Comparison of ENCODE assay signal across 23 cellular contexts in genomic region chr5:148856424-148856823, GRCh38. TPM values are rescaled to one million over a fixed set of nuclear protein-coding genes. Genes with fewer than 3 reads are reported as not detected.
DNase-seq lines count a peak whose midpoint lies in the region; ATAC-seq and TF ChIP-seq lines count a peak whose summit lies in the region.
"Had no signal": no experiment of that assay in that cellular context is flagged by ENCODE, and none has a peak within 500 bp of the region (broad histone marks: within the 10 kb centered on the region; RNA-seq: fewer than 3 reads in every experiment).

No MANE protein-coding gene starts in this region.

- peaks cover 0 to 2% (median 0%) of the 10 kb centered on the region in 8 donors for H3K9me3 Mint-ChIP-seq in CD4-positive, alpha-beta memory T cell
- no peaks in the 10 kb centered on the region for H3K9me3 Mint-ChIP-seq in IgD-negative memory B cell
- H3K9me3 Mint-ChIP-seq in activated T-helper 1 cell treated with anti-CD3 and anti-CD28 coated beads, Interleukin-12 subunit alpha, Interleukin-12 subunit beta, Interleukin-2, Interleukin-4 antibody, amounts not matched to agents 30 ng/mL and 10 ng/mL and 1 ng/mL, durations not matched to agents 14 hours and 24 hours and 36 hours = no peaks in the 10 kb centered on the region
- H3K9me3 Mint-ChIP-seq: activated naive CD4-positive, alpha-beta T cell treated with anti-CD3 and anti-CD28 coated beads, Interleukin-2, amount 50 U/mL, for 72 hours; dendritic cell treated with granulocyte-macrophage colony-stimulating factor and Interleukin-4, amounts not matched to agents 40 ng/mL and 50 ng/mL, for 4 days; type B pancreatic cell had no signal

- H3K79me2 ChIP-seq in parathyroid adenoma = no peaks in the 10 kb centered on the region
- H3K79me2 ChIP-seq: hepatocyte had no signal

- CTCF ChIA-PET in CD4-positive, alpha-beta memory T cell (lab: Charles Lee; ENCODE audit: partially characterized antibody) = interaction anchor here (1.4 kb wide), 1 partner anchor 11 kb away, joined by 3 read pairs; no protein-coding TSS in a partner anchor

- no peaks in the 10 kb centered on the region for H3K36me3 ChIP-seq in CD4-positive, alpha-beta memory T cell (ENCODE audit: insufficient read depth, low read length)
- H3K36me3 ChIP-seq in heart right ventricle = peaks cover 0 to 5% (median 0%) of the 10 kb centered on the region in 9 donors
- no peaks in the 10 kb centered on the region for H3K36me3 ChIP-seq in parathyroid adenoma (ENCODE audit: control insufficient read depth, insufficient read depth, low read length)
- H3K36me3 ChIP-seq: ascending aorta, cardiac muscle cell had no signal

- peaks cover 0 to 1% of the 10 kb centered on the region in 2 donors for H3K27me3 Mint-ChIP-seq in CD4-positive, alpha-beta memory T cell
- peaks cover 2% of the 10 kb centered on the region for H3K27me3 Mint-ChIP-seq in IgD-negative memory B cell
- H3K27me3 Mint-ChIP-seq in activated T-helper 1 cell treated with anti-CD3 and anti-CD28 coated beads, Interleukin-12 subunit alpha, Interleukin-12 subunit beta, Interleukin-2, Interleukin-4 antibody, amounts not matched to agents 30 ng/mL and 10 ng/mL and 1 ng/mL, durations not matched to agents 14 hours and 24 hours and 36 hours (ENCODE audit: insufficient read depth) = peaks cover 20% of the 10 kb centered on the region
- H3K27me3 Mint-ChIP-seq: dendritic cell treated with granulocyte-macrophage colony-stimulating factor and Interleukin-4, amounts not matched to agents 40 ng/mL and 50 ng/mL, for 4 days had no signal

- H3K4me2 ChIP-seq in parathyroid adenoma (ENCODE audit: low read length) = no peak overlapping the region
- H3K4me2 ChIP-seq: hepatocyte had no signal

- intact Hi-C loops in CD4-positive, alpha-beta memory T cell (cut with micrococcal nuclease) = no loop called here
- intact Hi-C loops in heart right ventricle (cut with DNase I) = no loop called here
- intact Hi-C loops in activated T-helper 1 cell treated with anti-CD3 and anti-CD28 coated beads, Interleukin-12 subunit alpha, Interleukin-12 subunit beta, Interleukin-2, Interleukin-4 antibody, amounts not matched to agents 30 ng/mL and 10 ng/mL and 1 ng/mL, durations not matched to agents 14 hours and 24 hours and 36 hours (cut with micrococcal nuclease) = no loop called here

- H3K4me3 ChIP-seq in CD4-positive, alpha-beta memory T cell (ENCODE audit: low read length in 2 of 2) = no peak overlapping the region
- H3K4me3 ChIP-seq in heart right ventricle (no peak overlapping the region), parathyroid adenoma (ENCODE audit: low read depth, low read length) (no peak overlapping the region)
- H3K4me3 ChIP-seq: ascending aorta, cardiac muscle cell, esophagus squamous epithelium, hepatocyte, SK-N-MC had no signal

- H3K27ac ChIP-seq in CD4-positive, alpha-beta memory T cell (ENCODE audit: low read depth, low read length) = no peak overlapping the region
- H3K27ac ChIP-seq in heart right ventricle (peak overlapping the region in 3 of 10 donors; percentile 7 to 77 (median 67)), parathyroid adenoma (no peak overlapping the region)
- H3K27ac ChIP-seq: ascending aorta, cardiac muscle cell, esophagus squamous epithelium, hepatocyte, RWPE1, SK-N-MC had no signal

- H3K9ac ChIP-seq in parathyroid adenoma = no peak overlapping the region

- ATAC-seq in heart right ventricle (peak in 5 of 8 donors; percentile 38 to 81 (median 61)), GM19397 (IDR thresholded peaks at IDR 0.05; ENCODE audit: unreplicated experiment) (no peak)
- ATAC-seq: activated naive CD4-positive, alpha-beta T cell treated with anti-CD3 and anti-CD28 coated beads, Interleukin-2, amount 50 U/mL, for 72 hours; HCT116 had no signal

- peak overlapping the region; percentile 68 to 92 (median 82) for H3K27ac Mint-ChIP-seq in CD4-positive, alpha-beta memory T cell
- H3K27ac Mint-ChIP-seq in IgD-negative memory B cell = peak overlapping the region in 2 of 3 donors; percentile 26 to 81
- no peak overlapping the region for H3K27ac Mint-ChIP-seq in activated T-helper 1 cell treated with anti-CD3 and anti-CD28 coated beads, Interleukin-12 subunit alpha, Interleukin-12 subunit beta, Interleukin-2, Interleukin-4 antibody, amounts not matched to agents 30 ng/mL and 10 ng/mL and 1 ng/mL, durations not matched to agents 14 hours and 24 hours and 36 hours
- H3K27ac Mint-ChIP-seq: activated naive CD4-positive, alpha-beta T cell treated with anti-CD3 and anti-CD28 coated beads, Interleukin-2, amount 50 U/mL, for 72 hours; dendritic cell treated with granulocyte-macrophage colony-stimulating factor and Interleukin-4, amounts not matched to agents 40 ng/mL and 50 ng/mL, for 4 days; type B pancreatic cell had no signal

- peaks cover 24 to 94% (median 62%) of the 10 kb centered on the region in 4 donors for H3K4me1 Mint-ChIP-seq in CD4-positive, alpha-beta memory T cell
- H3K4me1 Mint-ChIP-seq in IgD-negative memory B cell = peaks cover 2 to 17% (median 3%) of the 10 kb centered on the region in 3 donors
- H3K4me1 Mint-ChIP-seq in activated T-helper 1 cell treated with anti-CD3 and anti-CD28 coated beads, Interleukin-12 subunit alpha, Interleukin-12 subunit beta, Interleukin-2, Interleukin-4 antibody, amounts not matched to agents 30 ng/mL and 10 ng/mL and 1 ng/mL, durations not matched to agents 14 hours and 24 hours and 36 hours (ENCODE audit: low read depth) = peaks cover 34% of the 10 kb centered on the region

- peak overlapping the region in 2 of 8 donors; percentile 73 to 78 for H3K4me3 Mint-ChIP-seq in CD4-positive, alpha-beta memory T cell
- H3K4me3 Mint-ChIP-seq in IgD-negative memory B cell = no peak overlapping the region
- no peak overlapping the region for H3K4me3 Mint-ChIP-seq in activated T-helper 1 cell treated with anti-CD3 and anti-CD28 coated beads, Interleukin-12 subunit alpha, Interleukin-12 subunit beta, Interleukin-2, Interleukin-4 antibody, amounts not matched to agents 30 ng/mL and 10 ng/mL and 1 ng/mL, durations not matched to agents 14 hours and 24 hours and 36 hours
- H3K4me3 Mint-ChIP-seq: dendritic cell treated with granulocyte-macrophage colony-stimulating factor and Interleukin-4, amounts not matched to agents 40 ng/mL and 50 ng/mL, for 4 days; naive thymus-derived CD4-positive, alpha-beta T cell; type B pancreatic cell had no signal

- peaks cover 52% of the 10 kb centered on the region for H3K4me1 ChIP-seq in CD4-positive, alpha-beta memory T cell (ENCODE audit: insufficient read depth, low read length)
- H3K4me1 ChIP-seq in heart right ventricle (peaks cover 3 to 61% (median 43%) of the 10 kb centered on the region in 9 donors), parathyroid adenoma (peaks cover 21% of the 10 kb centered on the region)
- H3K4me1 ChIP-seq: ascending aorta had no signal

- no peaks in the 10 kb centered on the region for H3K36me3 Mint-ChIP-seq in CD4-positive, alpha-beta memory T cell
- H3K36me3 Mint-ChIP-seq in IgD-negative memory B cell = peaks cover 3% of the 10 kb centered on the region
- no peaks in the 10 kb centered on the region for H3K36me3 Mint-ChIP-seq in activated T-helper 1 cell treated with anti-CD3 and anti-CD28 coated beads, Interleukin-12 subunit alpha, Interleukin-12 subunit beta, Interleukin-2, Interleukin-4 antibody, amounts not matched to agents 30 ng/mL and 10 ng/mL and 1 ng/mL, durations not matched to agents 14 hours and 24 hours and 36 hours (ENCODE audit: low read depth)
- H3K36me3 Mint-ChIP-seq: activated naive CD4-positive, alpha-beta T cell treated with anti-CD3 and anti-CD28 coated beads, Interleukin-2, amount 50 U/mL, for 72 hours; type B pancreatic cell had no signal

- POLR2A ChIA-PET in CD4-positive, alpha-beta memory T cell (lab: Charles Lee; ENCODE audit: partially characterized antibody) = no interaction called here

- TF ChIP-seq CTCF in heart right ventricle (IDR thresholded peaks at IDR 0.05) (no peak), parathyroid adenoma (IDR thresholded peaks at IDR 0.05) (no peak)

- H3K9me3 ChIP-seq in CD4-positive, alpha-beta memory T cell (ENCODE audit: control insufficient read depth in 1 of 2, low read length in 2 of 2) = no peaks in the 10 kb centered on the region
- H3K9me3 ChIP-seq in heart right ventricle (no peaks in the 10 kb centered on the region), parathyroid adenoma (ENCODE audit: control insufficient read depth, low read length) (no peaks in the 10 kb centered on the region)
- H3K9me3 ChIP-seq: ascending aorta, esophagus squamous epithelium had no signal

- 38 to 48% methylated on average over 1 of the region's 1 CpG for WGBS in heart right ventricle, 2 donors

- no peaks in the 10 kb centered on the region for H3K27me3 ChIP-seq in CD4-positive, alpha-beta memory T cell (ENCODE audit: insufficient read depth, low read length)
- H3K27me3 ChIP-seq in heart right ventricle = no peaks in the 10 kb centered on the region
- H3K27me3 ChIP-seq in parathyroid adenoma (ENCODE audit: control insufficient read depth, insufficient read depth, low read length) = no peaks in the 10 kb centered on the region
- H3K27me3 ChIP-seq: ascending aorta, cardiac muscle cell, esophagus squamous epithelium had no signal

- DNase-seq in CD4-positive, alpha-beta memory T cell = no peak
- peak in 1 of 2 donors; percentile 37 for DNase-seq in heart right ventricle
- DNase-seq in AG08396 (ENCODE audit: low spot score) = no peak
- no peak for DNase-seq in activated T-helper 1 cell treated with anti-CD3 and anti-CD28 coated beads, Interleukin-12 subunit alpha, Interleukin-12 subunit beta, Interleukin-2, Interleukin-4 antibody, amounts not matched to agents 30 ng/mL and 10 ng/mL and 1 ng/mL, durations not matched to agents 14 hours and 24 hours and 36 hours (ENCODE audit: low spot score)
- DNase-seq: esophagus squamous epithelium; foreskin melanocyte; left cardiac atrium; naive thymus-derived CD4-positive, alpha-beta T cell; NCI-H82; occipital lobe; retina had no signal

- H2AFZ ChIP-seq in parathyroid adenoma = peak overlapping the region; percentile 9
- H2AFZ ChIP-seq: hepatocyte had no signal

RNA-seq across cellular contexts. Expression of gene ADRB2, which starts 30.0 kb away (rescaled TPM):
- total RNA-seq in CD4-positive, alpha-beta memory T cell = 1 to 10 TPM; 5.6 to 6.1 TPM
- polyA plus RNA-seq in CD4-positive, alpha-beta memory T cell = 1 to 10 TPM; 3.6 to 5.2 TPM
- polyA plus RNA-seq in IgD-negative memory B cell (9.1 TPM), heart right ventricle (1 to 10 TPM; 1.8 to 2.3 TPM)
- 1 to 10 TPM; 3.5 to 7.8 (median 4.5) TPM for total RNA-seq in heart right ventricle
- 0.83 and 0.93 TPM in 2 replicates for total RNA-seq in activated T-helper 1 cell treated with anti-CD3 and anti-CD28 coated beads, Interleukin-12 subunit alpha, Interleukin-12 subunit beta, Interleukin-2, Interleukin-4 antibody, amounts not matched to agents 30 ng/mL and 10 ng/mL and 1 ng/mL, durations not matched to agents 14 hours and 24 hours and 36 hours
